Comparison of ENCODE assay signal across 24 cellular contexts in the genomic region with DNA sequence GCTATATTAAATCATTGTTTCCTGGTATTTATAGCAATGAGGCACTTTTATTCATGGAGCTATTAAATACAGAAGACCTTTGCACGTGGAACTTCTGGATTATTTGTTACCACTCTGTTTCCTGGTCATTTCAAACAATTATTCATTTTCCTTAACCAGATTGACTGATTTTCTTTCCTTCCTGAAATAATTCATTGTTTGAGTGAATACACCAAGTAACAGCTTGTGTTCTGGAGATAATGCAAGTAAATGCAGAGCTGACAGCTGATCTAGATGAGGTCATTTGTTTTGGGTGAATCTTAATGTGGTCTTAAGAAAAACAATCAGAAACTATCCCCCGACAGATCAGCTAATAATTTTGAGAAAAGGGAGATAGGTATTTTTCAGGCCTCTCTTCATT.
"Had no signal": no experiment of that assay in that cellular context is flagged by ENCODE, and none has a peak within 500 bp of the region (broad histone marks: within the 10 kb centered on the region; RNA-seq: fewer than 3 reads in every experiment).

No MANE protein-coding gene starts in this region.

- H3K27ac ChIP-seq: coronary artery, dorsolateral prefrontal cortex, epithelial cell of prostate, esophagus muscularis mucosa, heart left ventricle, neutrophil, psoas muscle, skin epidermis, stomach, thoracic aorta, transverse colon had no signal

- H3K27me3 ChIP-seq: dorsolateral prefrontal cortex, esophagus muscularis mucosa, heart left ventricle, neutrophil, stomach, transverse colon had no signal

- H3K4me1 ChIP-seq: esophagus muscularis mucosa, heart left ventricle, psoas muscle, stomach, transverse colon had no signal

- H3K9me3 ChIP-seq: esophagus muscularis mucosa, heart left ventricle, mucosa of descending colon, neutrophil, psoas muscle, stomach, thoracic aorta, transverse colon had no signal

- H3K36me3 ChIP-seq: esophagus muscularis mucosa, heart left ventricle, neutrophil, stomach, thoracic aorta, transverse colon had no signal

- ATAC-seq: heart left ventricle; left lobe of liver; mucosa of descending colon; naive thymus-derived CD8-positive, alpha-beta T cell; psoas muscle; sciatic nerve had no signal

- DNase-seq: dorsolateral prefrontal cortex; effector CD8-positive, alpha-beta T cell; foreskin fibroblast; heart left ventricle; hippocampal formation; kidney glomerular epithelial cell; mammary epithelial cell; mucosa of descending colon; naive thymus-derived CD8-positive, alpha-beta T cell; psoas muscle; retina; stimulated activated CD4-positive, alpha-beta T cell treated with anti-CD3 and anti-CD28 coated beads, Interleukin-12 subunit alpha, Interleukin-12 subunit beta, amount 100 ng/mL, for 4 hours; stimulated activated naive CD4-positive, alpha-beta T cell; stomach; substantia nigra; transverse colon had no signal

- H3K4me3 ChIP-seq: coronary artery, dorsolateral prefrontal cortex, esophagus muscularis mucosa, heart left ventricle, mucosa of descending colon, psoas muscle, skin epidermis, stomach, thoracic aorta, transverse colon had no signal
